Comparison of ENCODE assay signal across 16 cellular contexts in the genomic region with DNA sequence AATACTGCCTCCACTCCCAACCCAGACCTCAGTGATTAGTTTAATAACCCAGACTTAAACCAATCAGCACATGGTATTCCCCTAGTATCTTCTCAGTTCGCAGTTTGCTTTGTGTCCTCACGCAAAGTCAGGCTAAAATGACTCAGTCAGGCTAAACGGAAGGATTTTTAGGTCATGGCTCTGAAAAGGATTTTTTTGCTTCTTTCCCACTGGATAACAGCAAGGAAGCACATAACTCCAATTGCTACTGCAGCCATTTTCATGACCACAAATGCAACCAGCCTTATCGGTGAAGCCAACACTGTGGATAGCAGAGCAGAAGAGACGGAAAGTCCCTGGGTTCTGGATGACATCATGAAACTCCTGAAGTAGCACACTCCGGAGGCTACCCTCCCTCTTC.
DNase-seq lines count a peak whose midpoint lies in the region; ATAC-seq and TF ChIP-seq lines count a peak whose summit lies in the region.
"Had no signal": no experiment of that assay in that cellular context is flagged by ENCODE, and none has a peak within 500 bp of the region (broad histone marks: within the 10 kb centered on the region; RNA-seq: fewer than 3 reads in every experiment).

No MANE protein-coding gene starts in this region.

- no peak overlapping the region for H3K27ac Mint-ChIP-seq in stimulated activated effector memory CD8-positive, alpha-beta T cell treated with anti-CD3 and anti-CD28 coated beads, Interleukin-12 subunit alpha, Interleukin-12 subunit beta, amount 100 ng/mL, for 72 hours
- H3K27ac Mint-ChIP-seq: endodermal cell; T-helper 1 cell treated with Interleukin-12 subunit alpha and Interleukin-12 subunit beta and Interleukin-4 antibody, amounts not matched to agents 30 μg/mL and 1 μg/mL, for 36 hours had no signal

- intact Hi-C loops in colonic mucosa (cut with DNase I): no loop called here

- H3K9me3 ChIP-seq in colonic mucosa: no peaks in the 10 kb centered on the region
- H3K9me3 ChIP-seq: thyroid gland had no signal

- H3K9ac ChIP-seq in colonic mucosa (ENCODE audit: low read depth in 2 of 2, low read length in 2 of 2): no peak overlapping the region

- H3K27ac ChIP-seq in foreskin keratinocyte: no peak overlapping the region
- H3K27ac ChIP-seq in colonic mucosa: no peak overlapping the region
- H3K27ac ChIP-seq: thyroid gland had no signal

- no peak overlapping the region for H3K4me3 ChIP-seq in colonic mucosa
- H3K4me3 ChIP-seq: thyroid gland had no signal

- ATAC-seq in GM21529 (IDR thresholded peaks at IDR 0.05; ENCODE audit: unreplicated experiment) (peak; percentile 51), foreskin keratinocyte (peak; percentile 82), GM19023 (IDR thresholded peaks at IDR 0.05; ENCODE audit: unreplicated experiment) (no peak)
- ATAC-seq in stimulated activated effector memory CD8-positive, alpha-beta T cell treated with anti-CD3 and anti-CD28 coated beads, Interleukin-12 subunit alpha, Interleukin-12 subunit beta, amount 100 ng/mL, for 72 hours: peak; percentile 42
- ATAC-seq: left ventricle myocardium superior had no signal

- no peaks in the 10 kb centered on the region for H3K9me3 Mint-ChIP-seq in stimulated activated effector memory CD8-positive, alpha-beta T cell treated with anti-CD3 and anti-CD28 coated beads, Interleukin-12 subunit alpha, Interleukin-12 subunit beta, amount 100 ng/mL, for 72 hours
- H3K9me3 Mint-ChIP-seq: endodermal cell; neural crest cell; T-helper 1 cell treated with Interleukin-12 subunit alpha and Interleukin-12 subunit beta and Interleukin-4 antibody, amounts not matched to agents 30 μg/mL and 1 μg/mL, for 36 hours had no signal

- H3K4me3 Mint-ChIP-seq in stimulated activated effector memory CD8-positive, alpha-beta T cell treated with anti-CD3 and anti-CD28 coated beads, Interleukin-12 subunit alpha, Interleukin-12 subunit beta, amount 100 ng/mL, for 72 hours: no peak overlapping the region
- H3K4me3 Mint-ChIP-seq: endodermal cell; neural crest cell; T-helper 1 cell treated with Interleukin-12 subunit alpha and Interleukin-12 subunit beta and Interleukin-4 antibody, amounts not matched to agents 30 μg/mL and 1 μg/mL, for 36 hours had no signal

- no peaks in the 10 kb centered on the region for H3K4me1 ChIP-seq in foreskin keratinocyte
- H3K4me1 ChIP-seq in colonic mucosa: no peaks in the 10 kb centered on the region
- H3K4me1 ChIP-seq: thyroid gland had no signal

- peaks cover 9% of the 10 kb centered on the region for H3K36me3 Mint-ChIP-seq in stimulated activated effector memory CD8-positive, alpha-beta T cell treated with anti-CD3 and anti-CD28 coated beads, Interleukin-12 subunit alpha, Interleukin-12 subunit beta, amount 100 ng/mL, for 72 hours

- no peaks in the 10 kb centered on the region for H3K36me3 ChIP-seq in colonic mucosa
- H3K36me3 ChIP-seq: thyroid gland had no signal

- H3K27me3 ChIP-seq in foreskin keratinocyte: no peaks in the 10 kb centered on the region
- H3K27me3 ChIP-seq in colonic mucosa: no peaks in the 10 kb centered on the region
- H3K27me3 ChIP-seq: thyroid gland had no signal

- no peaks in the 10 kb centered on the region for H3K4me1 Mint-ChIP-seq in stimulated activated effector memory CD8-positive, alpha-beta T cell treated with anti-CD3 and anti-CD28 coated beads, Interleukin-12 subunit alpha, Interleukin-12 subunit beta, amount 100 ng/mL, for 72 hours
- H3K4me1 Mint-ChIP-seq: endodermal cell, neural crest cell had no signal

- peak; percentile 94 for DNase-seq in amniotic epithelial cell (ENCODE audit: low read depth)
- DNase-seq in foreskin keratinocyte: peak in 1 of 2 donors; percentile 43
- no peak for DNase-seq in stimulated activated effector memory CD8-positive, alpha-beta T cell treated with anti-CD3 and anti-CD28 coated beads, Interleukin-12 subunit alpha, Interleukin-12 subunit beta, amount 100 ng/mL, for 72 hours (ENCODE audit: low spot score in 2 of 2)
- DNase-seq in activated CD4-positive, CD25-positive, alpha-beta regulatory T cell (lab: John Stamatoyannopoulos, UW): no peak
- no peak for DNase-seq in colonic mucosa
- DNase-seq in superior temporal gyrus (ENCODE audit: extremely low spot score): no peak
- DNase-seq: aorta, COR-L47, endodermal cell, head of caudate nucleus, left ventricle myocardium superior, thyroid gland had no signal

- TF ChIP-seq CTCF in foreskin keratinocyte (conservative IDR thresholded peaks at IDR 0.05) (no peak), colonic mucosa (IDR thresholded peaks at IDR 0.05) (no peak)
